ENCODE assay signal across 1 cellular context in the genomic region with DNA sequence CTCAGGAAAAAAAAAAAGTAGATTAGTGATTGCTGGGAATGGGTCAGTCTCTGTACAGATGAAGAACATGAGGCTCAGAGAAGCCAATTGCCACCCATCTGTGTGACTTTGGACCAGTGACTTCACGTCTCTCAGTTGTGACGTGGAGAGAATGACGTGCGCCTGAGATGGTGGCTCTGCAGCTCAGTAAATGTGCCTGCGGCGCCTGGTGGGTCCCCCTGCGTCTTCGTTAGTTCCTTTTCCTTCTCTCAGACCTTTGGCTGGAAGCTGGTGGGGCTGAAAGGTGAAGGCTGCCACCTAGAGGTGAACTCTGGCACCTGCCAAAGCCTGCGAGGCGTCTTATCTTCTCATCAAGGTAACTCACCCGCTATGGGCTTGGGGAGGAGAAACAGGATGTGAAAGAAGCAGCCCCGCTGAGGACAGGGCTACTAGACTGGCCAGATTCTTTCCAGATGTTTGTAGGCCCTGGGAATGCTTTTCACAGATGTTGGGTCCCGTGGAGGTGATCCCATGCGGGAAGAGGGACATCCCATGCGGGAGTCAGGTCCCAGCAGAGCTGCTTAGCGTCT.
A peak's percentile ranks its signal among the peaks of the same experiment; 100 is the strongest.
TF ChIP-seq lines count a peak whose summit lies in the region.

No MANE protein-coding gene starts in this region.

TF ChIP-seq in HEK293, 187 proteins besides CTCF, POLR2A, EP300 and RAD21 (continued from another document and continues in another):
- TF ChIP-seq ZNF184 (tag by site-specific recombination; IDR thresholded peaks at IDR 0.05) (peak; percentile 58; the same call in 1 of the 2 replicates), SCRT2 (tag by site-specific recombination; IDR thresholded peaks at IDR 0.05) (no peak), HOXD13 (CRISPR knock-in tag; IDR thresholded peaks at IDR 0.05; ENCODE audit: borderline replicate concordance) (no peak), ZNF48 (tag by site-specific recombination; IDR thresholded peaks at IDR 0.05) (no peak), GLIS1 (tag by site-specific recombination; IDR thresholded peaks at IDR 0.05) (peak; percentile 48; the same call in 1 of the 2 replicates), ZFP37 (tag by site-specific recombination; IDR thresholded peaks at IDR 0.05) (peak; percentile 85), ZNF202 (tag by site-specific recombination; IDR thresholded peaks at IDR 0.05; ENCODE audit: borderline replicate concordance) (no peak), SETDB1 (IDR thresholded peaks at IDR 0.05; ENCODE audit: insufficient read length, low read length) (no peak), ZNF555 (tag by site-specific recombination; conservative IDR thresholded peaks at IDR 0.05) (no peak), PRDM1 (tag by site-specific recombination; IDR thresholded peaks at IDR 0.05) (no peak), ZNF114 (tag by site-specific recombination; IDR thresholded peaks at IDR 0.05) (no peak), ZNF776 (tag by site-specific recombination; IDR thresholded peaks at IDR 0.05; ENCODE audit: borderline replicate concordance) (no peak), ZBTB48 (tag by site-specific recombination; IDR thresholded peaks at IDR 0.05) (no peak), KLF9 (tag by site-specific recombination; IDR thresholded peaks at IDR 0.05; ENCODE audit: low read depth) (no peak), ZNF530 (tag by site-specific recombination; IDR thresholded peaks at IDR 0.05; ENCODE audit: low read depth) (no peak), RBAK (tag by site-specific recombination; IDR thresholded peaks at IDR 0.05) (no peak), ZNF426 (tag by site-specific recombination; IDR thresholded peaks at IDR 0.05) (no peak), ZNF214 (tag by site-specific recombination; IDR thresholded peaks at IDR 0.05; ENCODE audit: borderline replicate concordance) (no peak), ZNF596 (tag by site-specific recombination; IDR thresholded peaks at IDR 0.05) (no peak), ZEB2 (tag by site-specific recombination; IDR thresholded peaks at IDR 0.05) (peak; percentile 56), ZNF654 (tag by site-specific recombination; IDR thresholded peaks at IDR 0.05; ENCODE audit: low read depth) (peak; percentile 96), ZFP3 (tag by site-specific recombination; IDR thresholded peaks at IDR 0.05; ENCODE audit: low read depth) (no peak), ZNF175 (tag by site-specific recombination; IDR thresholded peaks at IDR 0.05) (no peak), MEIS1 (CRISPR knock-in tag; IDR thresholded peaks at IDR 0.05; ENCODE audit: borderline replicate concordance) (no peak), ZNF560 (tag by site-specific recombination; IDR thresholded peaks at IDR 0.05; ENCODE audit: borderline replicate concordance) (no peak), ZNF341 (tag by site-specific recombination; IDR thresholded peaks at IDR 0.05; ENCODE audit: low read depth) (no peak), ZNF600 (tag by site-specific recombination; IDR thresholded peaks at IDR 0.05) (0 out of 2 replicates have a peak, but pooled peaks have one; percentile 56), GLI2 (tag by site-specific recombination; IDR thresholded peaks at IDR 0.05; ENCODE audit: borderline replicate concordance, low read depth) (no peak), SP7 (tag by site-specific recombination; IDR thresholded peaks at IDR 0.05) (peak; percentile 58; the same call in 1 of the 2 replicates), ZNF501 (tag by site-specific recombination; IDR thresholded peaks at IDR 0.05) (no peak), ZBTB1 (tag by site-specific recombination; IDR thresholded peaks at IDR 0.05) (no peak), ZNF658 (tag by site-specific recombination; IDR thresholded peaks at IDR 0.05) (no peak), ZNF350 (tag by site-specific recombination; IDR thresholded peaks at IDR 0.05) (no peak), ZNF354C (tag by site-specific recombination; IDR thresholded peaks at IDR 0.05; ENCODE audit: borderline replicate concordance, low read depth) (no peak), SP3 (tag by site-specific recombination; IDR thresholded peaks at IDR 0.05) (no peak), ZNF571 (tag by site-specific recombination; IDR thresholded peaks at IDR 0.05) (no peak), ZNF266 (tag by site-specific recombination; IDR thresholded peaks at IDR 0.05; ENCODE audit: low read depth) (no peak), ZNF621 (tag by site-specific recombination; IDR thresholded peaks at IDR 0.05) (no peak)
- TF ChIP-seq, protein P1, sequence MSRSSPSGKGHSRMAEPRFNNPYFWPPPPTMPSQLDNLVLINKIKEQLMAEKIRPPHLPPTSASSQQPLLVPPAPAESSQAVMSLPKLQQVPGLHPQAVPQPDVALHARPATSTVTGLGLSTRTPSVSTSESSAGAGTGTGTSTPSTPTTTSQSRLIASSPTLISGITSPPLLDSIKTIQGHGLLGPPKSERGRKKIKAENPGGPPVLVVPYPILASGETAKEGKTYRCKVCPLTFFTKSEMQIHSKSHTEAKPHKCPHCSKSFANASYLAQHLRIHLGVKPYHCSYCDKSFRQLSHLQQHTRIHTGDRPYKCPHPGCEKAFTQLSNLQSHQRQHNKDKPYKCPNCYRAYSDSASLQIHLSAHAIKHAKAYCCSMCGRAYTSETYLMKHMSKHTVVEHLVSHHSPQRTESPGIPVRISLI (tag by site-specific recombination; IDR thresholded peaks at IDR 0.05), result 0 out of 2 replicates have a peak, but pooled peaks have one; percentile 33
- TF ChIP-seq, protein P2, sequence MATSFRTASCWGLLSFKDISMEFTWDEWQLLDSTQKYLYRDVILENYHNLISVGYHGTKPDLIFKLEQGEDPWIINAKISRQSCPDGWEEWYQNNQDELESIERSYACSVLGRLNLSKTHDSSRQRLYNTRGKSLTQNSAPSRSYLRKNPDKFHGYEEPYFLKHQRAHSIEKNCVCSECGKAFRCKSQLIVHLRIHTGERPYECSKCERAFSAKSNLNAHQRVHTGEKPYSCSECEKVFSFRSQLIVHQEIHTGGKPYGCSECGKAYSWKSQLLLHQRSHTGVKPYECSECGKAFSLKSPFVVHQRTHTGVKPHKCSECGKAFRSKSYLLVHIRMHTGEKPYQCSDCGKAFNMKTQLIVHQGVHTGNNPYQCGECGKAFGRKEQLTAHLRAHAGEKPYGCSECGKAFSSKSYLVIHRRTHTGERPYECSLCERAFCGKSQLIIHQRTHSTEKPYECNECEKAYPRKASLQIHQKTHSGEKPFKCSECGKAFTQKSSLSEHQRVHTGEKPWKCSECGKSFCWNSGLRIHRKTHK (tag by site-specific recombination; IDR thresholded peaks at IDR 0.05), result no peak
- TF ChIP-seq, protein P3, sequence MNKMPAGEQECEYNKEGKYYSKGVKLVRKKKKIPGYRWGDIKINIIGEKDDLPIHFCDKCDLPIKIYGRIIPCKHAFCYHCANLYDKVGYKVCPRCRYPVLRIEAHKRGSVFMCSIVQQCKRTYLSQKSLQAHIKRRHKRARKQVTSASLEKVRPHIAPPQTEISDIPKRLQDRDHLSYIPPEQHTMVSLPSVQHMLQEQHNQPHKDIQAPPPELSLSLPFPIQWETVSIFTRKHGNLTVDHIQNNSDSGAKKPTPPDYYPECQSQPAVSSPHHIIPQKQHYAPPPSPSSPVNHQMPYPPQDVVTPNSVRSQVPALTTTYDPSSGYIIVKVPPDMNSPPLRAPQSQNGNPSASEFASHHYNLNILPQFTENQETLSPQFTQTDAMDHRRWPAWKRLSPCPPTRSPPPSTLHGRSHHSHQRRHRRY (tag by site-specific recombination; IDR thresholded peaks at IDR 0.05), result no peak
- TF ChIP-seq, protein P4, sequence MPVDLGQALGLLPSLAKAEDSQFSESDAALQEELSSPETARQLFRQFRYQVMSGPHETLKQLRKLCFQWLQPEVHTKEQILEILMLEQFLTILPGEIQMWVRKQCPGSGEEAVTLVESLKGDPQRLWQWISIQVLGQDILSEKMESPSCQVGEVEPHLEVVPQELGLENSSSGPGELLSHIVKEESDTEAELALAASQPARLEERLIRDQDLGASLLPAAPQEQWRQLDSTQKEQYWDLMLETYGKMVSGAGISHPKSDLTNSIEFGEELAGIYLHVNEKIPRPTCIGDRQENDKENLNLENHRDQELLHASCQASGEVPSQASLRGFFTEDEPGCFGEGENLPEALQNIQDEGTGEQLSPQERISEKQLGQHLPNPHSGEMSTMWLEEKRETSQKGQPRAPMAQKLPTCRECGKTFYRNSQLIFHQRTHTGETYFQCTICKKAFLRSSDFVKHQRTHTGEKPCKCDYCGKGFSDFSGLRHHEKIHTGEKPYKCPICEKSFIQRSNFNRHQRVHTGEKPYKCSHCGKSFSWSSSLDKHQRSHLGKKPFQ (tag by site-specific recombination; IDR thresholded peaks at IDR 0.05), result no peak
- TF ChIP-seq, protein P5, sequence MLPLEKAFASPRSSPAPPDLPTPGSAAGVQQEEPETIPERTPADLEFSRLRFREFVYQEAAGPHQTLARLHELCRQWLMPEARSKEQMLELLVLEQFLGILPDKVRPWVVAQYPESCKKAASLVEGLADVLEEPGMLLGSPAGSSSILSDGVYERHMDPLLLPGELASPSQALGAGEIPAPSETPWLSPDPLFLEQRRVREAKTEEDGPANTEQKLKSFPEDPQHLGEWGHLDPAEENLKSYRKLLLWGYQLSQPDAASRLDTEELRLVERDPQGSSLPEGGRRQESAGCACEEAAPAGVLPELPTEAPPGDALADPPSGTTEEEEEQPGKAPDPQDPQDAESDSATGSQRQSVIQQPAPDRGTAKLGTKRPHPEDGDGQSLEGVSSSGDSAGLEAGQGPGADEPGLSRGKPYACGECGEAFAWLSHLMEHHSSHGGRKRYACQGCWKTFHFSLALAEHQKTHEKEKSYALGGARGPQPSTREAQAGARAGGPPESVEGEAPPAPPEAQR (tag by site-specific recombination; IDR thresholded peaks at IDR 0.05), result no peak
- TF ChIP-seq, protein P6, sequence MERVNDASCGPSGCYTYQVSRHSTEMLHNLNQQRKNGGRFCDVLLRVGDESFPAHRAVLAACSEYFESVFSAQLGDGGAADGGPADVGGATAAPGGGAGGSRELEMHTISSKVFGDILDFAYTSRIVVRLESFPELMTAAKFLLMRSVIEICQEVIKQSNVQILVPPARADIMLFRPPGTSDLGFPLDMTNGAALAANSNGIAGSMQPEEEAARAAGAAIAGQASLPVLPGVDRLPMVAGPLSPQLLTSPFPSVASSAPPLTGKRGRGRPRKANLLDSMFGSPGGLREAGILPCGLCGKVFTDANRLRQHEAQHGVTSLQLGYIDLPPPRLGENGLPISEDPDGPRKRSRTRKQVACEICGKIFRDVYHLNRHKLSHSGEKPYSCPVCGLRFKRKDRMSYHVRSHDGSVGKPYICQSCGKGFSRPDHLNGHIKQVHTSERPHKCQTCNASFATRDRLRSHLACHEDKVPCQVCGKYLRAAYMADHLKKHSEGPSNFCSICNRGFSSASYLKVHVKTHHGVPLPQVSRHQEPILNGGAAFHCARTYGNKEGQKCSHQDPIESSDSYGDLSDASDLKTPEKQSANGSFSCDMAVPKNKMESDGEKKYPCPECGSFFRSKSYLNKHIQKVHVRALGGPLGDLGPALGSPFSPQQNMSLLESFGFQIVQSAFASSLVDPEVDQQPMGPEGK (tag by site-specific recombination; IDR thresholded peaks at IDR 0.05), result peak; percentile 61; the same call in 1 of the 2 replicates
- TF ChIP-seq, protein P7, sequence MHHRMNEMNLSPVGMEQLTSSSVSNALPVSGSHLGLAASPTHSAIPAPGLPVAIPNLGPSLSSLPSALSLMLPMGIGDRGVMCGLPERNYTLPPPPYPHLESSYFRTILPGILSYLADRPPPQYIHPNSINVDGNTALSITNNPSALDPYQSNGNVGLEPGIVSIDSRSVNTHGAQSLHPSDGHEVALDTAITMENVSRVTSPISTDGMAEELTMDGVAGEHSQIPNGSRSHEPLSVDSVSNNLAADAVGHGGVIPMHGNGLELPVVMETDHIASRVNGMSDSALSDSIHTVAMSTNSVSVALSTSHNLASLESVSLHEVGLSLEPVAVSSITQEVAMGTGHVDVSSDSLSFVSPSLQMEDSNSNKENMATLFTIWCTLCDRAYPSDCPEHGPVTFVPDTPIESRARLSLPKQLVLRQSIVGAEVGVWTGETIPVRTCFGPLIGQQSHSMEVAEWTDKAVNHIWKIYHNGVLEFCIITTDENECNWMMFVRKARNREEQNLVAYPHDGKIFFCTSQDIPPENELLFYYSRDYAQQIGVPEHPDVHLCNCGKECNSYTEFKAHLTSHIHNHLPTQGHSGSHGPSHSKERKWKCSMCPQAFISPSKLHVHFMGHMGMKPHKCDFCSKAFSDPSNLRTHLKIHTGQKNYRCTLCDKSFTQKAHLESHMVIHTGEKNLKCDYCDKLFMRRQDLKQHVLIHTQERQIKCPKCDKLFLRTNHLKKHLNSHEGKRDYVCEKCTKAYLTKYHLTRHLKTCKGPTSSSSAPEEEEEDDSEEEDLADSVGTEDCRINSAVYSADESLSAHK (tag by site-specific recombination; IDR thresholded peaks at IDR 0.05), result no peak
- TF ChIP-seq, protein P8, sequence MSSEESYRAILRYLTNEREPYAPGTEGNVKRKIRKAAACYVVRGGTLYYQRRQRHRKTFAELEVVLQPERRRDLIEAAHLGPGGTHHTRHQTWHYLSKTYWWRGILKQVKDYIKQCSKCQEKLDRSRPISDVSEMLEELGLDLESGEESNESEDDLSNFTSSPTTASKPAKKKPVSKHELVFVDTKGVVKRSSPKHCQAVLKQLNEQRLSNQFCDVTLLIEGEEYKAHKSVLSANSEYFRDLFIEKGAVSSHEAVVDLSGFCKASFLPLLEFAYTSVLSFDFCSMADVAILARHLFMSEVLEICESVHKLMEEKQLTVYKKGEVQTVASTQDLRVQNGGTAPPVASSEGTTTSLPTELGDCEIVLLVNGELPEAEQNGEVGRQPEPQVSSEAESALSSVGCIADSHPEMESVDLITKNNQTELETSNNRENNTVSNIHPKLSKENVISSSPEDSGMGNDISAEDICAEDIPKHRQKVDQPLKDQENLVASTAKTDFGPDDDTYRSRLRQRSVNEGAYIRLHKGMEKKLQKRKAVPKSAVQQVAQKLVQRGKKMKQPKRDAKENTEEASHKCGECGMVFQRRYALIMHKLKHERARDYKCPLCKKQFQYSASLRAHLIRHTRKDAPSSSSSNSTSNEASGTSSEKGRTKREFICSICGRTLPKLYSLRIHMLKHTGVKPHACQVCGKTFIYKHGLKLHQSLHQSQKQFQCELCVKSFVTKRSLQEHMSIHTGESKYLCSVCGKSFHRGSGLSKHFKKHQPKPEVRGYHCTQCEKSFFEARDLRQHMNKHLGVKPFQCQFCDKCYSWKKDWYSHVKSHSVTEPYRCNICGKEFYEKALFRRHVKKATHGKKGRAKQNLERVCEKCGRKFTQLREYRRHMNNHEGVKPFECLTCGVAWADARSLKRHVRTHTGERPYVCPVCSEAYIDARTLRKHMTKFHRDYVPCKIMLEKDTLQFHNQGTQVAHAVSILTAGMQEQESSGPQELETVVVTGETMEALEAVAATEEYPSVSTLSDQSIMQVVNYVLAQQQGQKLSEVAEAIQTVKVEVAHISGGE (tag by site-specific recombination; conservative IDR thresholded peaks at IDR 0.05; ENCODE audit: low read depth), result 0 out of 2 replicates have a peak, but pooled peaks have one; percentile 21
- TF ChIP-seq, protein P9, sequence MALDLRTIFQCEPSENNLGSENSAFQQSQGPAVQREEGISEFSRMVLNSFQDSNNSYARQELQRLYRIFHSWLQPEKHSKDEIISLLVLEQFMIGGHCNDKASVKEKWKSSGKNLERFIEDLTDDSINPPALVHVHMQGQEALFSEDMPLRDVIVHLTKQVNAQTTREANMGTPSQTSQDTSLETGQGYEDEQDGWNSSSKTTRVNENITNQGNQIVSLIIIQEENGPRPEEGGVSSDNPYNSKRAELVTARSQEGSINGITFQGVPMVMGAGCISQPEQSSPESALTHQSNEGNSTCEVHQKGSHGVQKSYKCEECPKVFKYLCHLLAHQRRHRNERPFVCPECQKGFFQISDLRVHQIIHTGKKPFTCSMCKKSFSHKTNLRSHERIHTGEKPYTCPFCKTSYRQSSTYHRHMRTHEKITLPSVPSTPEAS (tag by site-specific recombination; IDR thresholded peaks at IDR 0.05), result no peak
